ENCODE assay signal across 1 cellular context in the genomic region with DNA sequence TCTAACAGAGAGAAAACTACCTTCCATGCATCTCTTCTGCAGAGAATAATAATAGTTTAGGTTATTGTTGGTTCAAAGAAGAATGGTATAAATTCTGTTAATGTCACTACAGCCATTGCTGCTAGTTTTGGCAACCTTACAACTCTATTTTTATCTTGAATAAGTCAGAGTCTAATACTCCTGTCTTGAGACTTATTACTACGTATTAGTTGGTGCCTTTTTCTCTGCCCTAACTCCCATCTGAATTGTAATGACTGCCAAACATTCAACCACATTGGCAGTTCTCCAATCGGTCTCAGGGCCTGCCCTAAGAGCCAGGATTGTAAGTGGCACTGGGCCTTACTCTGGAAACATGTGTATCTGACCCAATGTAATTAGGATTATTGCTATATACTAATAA.
TF ChIP-seq lines count a peak whose summit lies in the region.

No MANE protein-coding gene starts in this region.

TF ChIP-seq in IMR-90, 13 proteins besides CTCF, POLR2A, EP300 and RAD21:
- TF ChIP-seq RFX5 (IDR thresholded peaks at IDR 0.05; ENCODE audit: low read depth, low read length), result no peak
- no peak for TF ChIP-seq FOS (IDR thresholded peaks at IDR 0.05; ENCODE audit: low read depth, low read length)
- TF ChIP-seq RCOR1 (IDR thresholded peaks at IDR 0.05; ENCODE audit: insufficient replicate concordance, low read length), result no peak
- TF ChIP-seq MAZ (IDR thresholded peaks at IDR 0.05; ENCODE audit: borderline replicate concordance, low read depth, low read length), result no peak
- TF ChIP-seq CEBPB (IDR thresholded peaks at IDR 0.05; ENCODE audit: low read depth, low read length), result no peak
- TF ChIP-seq MAFK (IDR thresholded peaks at IDR 0.05; ENCODE audit: low read depth, low read length), result no peak
- TF ChIP-seq MXI1 (IDR thresholded peaks at IDR 0.05; ENCODE audit: borderline replicate concordance, low read depth, low read length), result no peak
- no peak for TF ChIP-seq CHD1 (IDR thresholded peaks at IDR 0.05; ENCODE audit: low read depth, low read length)
- no peak for TF ChIP-seq NFE2L2 (IDR thresholded peaks at IDR 0.05; ENCODE audit: low read depth, low read length)
- TF ChIP-seq, protein P1, sequence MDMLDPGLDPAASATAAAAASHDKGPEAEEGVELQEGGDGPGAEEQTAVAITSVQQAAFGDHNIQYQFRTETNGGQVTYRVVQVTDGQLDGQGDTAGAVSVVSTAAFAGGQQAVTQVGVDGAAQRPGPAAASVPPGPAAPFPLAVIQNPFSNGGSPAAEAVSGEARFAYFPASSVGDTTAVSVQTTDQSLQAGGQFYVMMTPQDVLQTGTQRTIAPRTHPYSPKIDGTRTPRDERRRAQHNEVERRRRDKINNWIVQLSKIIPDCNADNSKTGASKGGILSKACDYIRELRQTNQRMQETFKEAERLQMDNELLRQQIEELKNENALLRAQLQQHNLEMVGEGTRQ (IDR thresholded peaks at IDR 0.05; ENCODE audit: low read depth, low read length), result no peak
- TF ChIP-seq, protein P2, sequence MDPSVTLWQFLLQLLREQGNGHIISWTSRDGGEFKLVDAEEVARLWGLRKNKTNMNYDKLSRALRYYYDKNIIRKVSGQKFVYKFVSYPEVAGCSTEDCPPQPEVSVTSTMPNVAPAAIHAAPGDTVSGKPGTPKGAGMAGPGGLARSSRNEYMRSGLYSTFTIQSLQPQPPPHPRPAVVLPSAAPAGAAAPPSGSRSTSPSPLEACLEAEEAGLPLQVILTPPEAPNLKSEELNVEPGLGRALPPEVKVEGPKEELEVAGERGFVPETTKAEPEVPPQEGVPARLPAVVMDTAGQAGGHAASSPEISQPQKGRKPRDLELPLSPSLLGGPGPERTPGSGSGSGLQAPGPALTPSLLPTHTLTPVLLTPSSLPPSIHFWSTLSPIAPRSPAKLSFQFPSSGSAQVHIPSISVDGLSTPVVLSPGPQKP (IDR thresholded peaks at IDR 0.05; ENCODE audit: borderline replicate concordance, low read depth, low read length), result no peak
- no peak for TF ChIP-seq BHLHE40 (IDR thresholded peaks at IDR 0.05; ENCODE audit: low read depth, low read length)
- TF ChIP-seq SMC3 (IDR thresholded peaks at IDR 0.05; ENCODE audit: low read depth, low read length), result no peak
